20 cellular contexts compared by ENCODE assay signal in genomic region chr17:76958974-76959373, GRCh38.
"Had no signal": no experiment of that assay in that cellular context is flagged by ENCODE, and none has a peak within 500 bp of the region (broad histone marks: within the 10 kb centered on the region; RNA-seq: fewer than 3 reads in every experiment).

No MANE protein-coding gene starts in this region.

- H3K27me3 Mint-ChIP-seq: activated naive CD4-positive, alpha-beta T cell treated with anti-CD3 and anti-CD28 coated beads, Interleukin-2, amount 50 U/mL, for 24 hours had no signal

- H3K9me3 Mint-ChIP-seq: activated naive CD4-positive, alpha-beta T cell treated with anti-CD3 and anti-CD28 coated beads, Interleukin-2, amount 50 U/mL, for 24 hours; effector memory CD8-positive, alpha-beta T cell; naive thymus-derived CD8-positive, alpha-beta T cell; stimulated activated effector memory CD8-positive, alpha-beta T cell treated with anti-CD3 and anti-CD28 coated beads, Interleukin-12 subunit alpha, Interleukin-12 subunit beta, amount 100 ng/mL, for 72 hours had no signal

- H3K27ac Mint-ChIP-seq: activated naive CD4-positive, alpha-beta T cell treated with anti-CD3 and anti-CD28 coated beads, Interleukin-2, amount 50 U/mL, for 24 hours; stimulated activated effector memory CD8-positive, alpha-beta T cell treated with anti-CD3 and anti-CD28 coated beads, Interleukin-12 subunit alpha, Interleukin-12 subunit beta, amount 100 ng/mL, for 72 hours had no signal

- H3K27ac ChIP-seq: adrenal gland, cardiac muscle cell, parathyroid adenoma, right lobe of liver, tibial artery had no signal

- ATAC-seq: effector memory CD8-positive, alpha-beta T cell; naive thymus-derived CD8-positive, alpha-beta T cell; right lobe of liver; stimulated activated effector memory CD8-positive, alpha-beta T cell treated with anti-CD3 and anti-CD28 coated beads, Interleukin-12 subunit alpha, Interleukin-12 subunit beta, amount 100 ng/mL, for 72 hours had no signal

- H3K9ac ChIP-seq: parathyroid adenoma had no signal

- FAIRE-seq: small intestine, urothelium cell line had no signal

- H3K9me3 ChIP-seq: adrenal gland, right lobe of liver, tibial artery had no signal

- H3K36me3 ChIP-seq: adrenal gland, cardiac muscle cell, right lobe of liver, tibial artery had no signal

- H3K4me1 Mint-ChIP-seq: activated naive CD4-positive, alpha-beta T cell treated with anti-CD3 and anti-CD28 coated beads, Interleukin-2, amount 50 U/mL, for 24 hours; stimulated activated effector memory CD8-positive, alpha-beta T cell treated with anti-CD3 and anti-CD28 coated beads, Interleukin-12 subunit alpha, Interleukin-12 subunit beta, amount 100 ng/mL, for 72 hours had no signal

- H3K36me3 Mint-ChIP-seq: activated naive CD4-positive, alpha-beta T cell treated with anti-CD3 and anti-CD28 coated beads, Interleukin-2, amount 50 U/mL, for 24 hours; naive thymus-derived CD8-positive, alpha-beta T cell; stimulated activated effector memory CD8-positive, alpha-beta T cell treated with anti-CD3 and anti-CD28 coated beads, Interleukin-12 subunit alpha, Interleukin-12 subunit beta, amount 100 ng/mL, for 72 hours had no signal

- DNase-seq: activated CD4-positive, alpha-beta T cell treated with anti-CD3 and anti-CD28 coated beads, Interleukin-2, amount 50 U/mL, for 1 hour; activated CD4-positive, CD25-positive, alpha-beta regulatory T cell treated with anti-CD3 and anti-CD28 coated beads, Interleukin-2, amount 50 U/mL, for 72 hours; activated CD8-positive, alpha-beta memory T cell treated with anti-CD3 and anti-CD28 coated beads, Interleukin-2, amount 50 U/mL, for 4 hours; activated effector memory CD4-positive, alpha-beta T cell treated with anti-CD3 and anti-CD28 coated beads, Interleukin-2, amount 50 U/mL, for 16 hours; activated T-cell treated with anti-CD3 and anti-CD28 coated beads, Interleukin-2, amount 50 U/mL, for 48 hours; adrenal gland; dermis blood vessel endothelial cell; effector memory CD8-positive, alpha-beta T cell; mesenchymal stem cell; naive thymus-derived CD8-positive, alpha-beta T cell; small intestine; stimulated activated CD4-positive, alpha-beta T cell treated with anti-CD3 and anti-CD28 coated beads, Interleukin-4, amount 100 ng/mL, for 1 hour; substantia nigra; tibial artery had no signal

- H3K4me3 Mint-ChIP-seq: activated naive CD4-positive, alpha-beta T cell treated with anti-CD3 and anti-CD28 coated beads, Interleukin-2, amount 50 U/mL, for 24 hours; effector memory CD8-positive, alpha-beta T cell; stimulated activated effector memory CD8-positive, alpha-beta T cell treated with anti-CD3 and anti-CD28 coated beads, Interleukin-12 subunit alpha, Interleukin-12 subunit beta, amount 100 ng/mL, for 72 hours had no signal

- H3K4me3 ChIP-seq: adrenal gland, cardiac muscle cell, right lobe of liver, tibial artery had no signal

- H3K4me1 ChIP-seq: adrenal gland, parathyroid adenoma, right lobe of liver had no signal
